ENCODE assay signal across 8 cellular contexts in genomic region chr3:52453496-52454234, GRCh38. TPM values are rescaled to one million over a fixed set of nuclear protein-coding genes. Genes with fewer than 3 reads are reported as not detected.
DNase-seq lines count a peak whose midpoint lies in the region; ATAC-seq and TF ChIP-seq lines count a peak whose summit lies in the region.

TSS of gene TNNC1 (minus strand) at chr3:52454041. CDS start at chr3:52454015, 26 bp downstream.

- intact Hi-C loops in right cardiac atrium (cut with DNase I), result no loop called here

- H3K4me3 ChIP-seq in HEK293 (ENCODE audit: low read depth, low read length), result no peak within 1 kb of the TSS
- peak within 1 kb of the TSS; percentile 85 for H3K4me3 ChIP-seq in right cardiac atrium (ENCODE audit: low read length)
- peak within 1 kb of the TSS; percentile 70 to 94 (median 88) for H3K4me3 ChIP-seq in skin epidermis

- H3K4me1 ChIP-seq in HEK293 (ENCODE audit: control insufficient read depth, insufficient read depth, low read length), result peaks cover 2% of the 10 kb centered on the region; the same call in 1 of the 2 replicates
- H3K4me1 ChIP-seq in right cardiac atrium (ENCODE audit: control insufficient read depth, insufficient read depth, low read length), result peaks cover 9% of the 10 kb centered on the region

- peak within 1 kb of the TSS; percentile 100 for H3K27ac Mint-ChIP-seq in activated T-helper 17 cell treated with anti-CD3 and anti-CD28 coated beads, Interleukin-2, amount 50 U/mL, for 72 hours

- 47% methylated on average over 16 of the region's 16 CpGs for WGBS in right cardiac atrium

- H3K9me3 Mint-ChIP-seq in activated T-helper 17 cell treated with anti-CD3 and anti-CD28 coated beads, Interleukin-2, amount 50 U/mL, for 72 hours, result no peaks in the 10 kb centered on the region

- no peaks in the 10 kb centered on the region for H3K27me3 ChIP-seq in right cardiac atrium (ENCODE audit: control insufficient read depth, insufficient read depth)

- POLR2A ChIA-PET in HEK293 (lab: Yijun Ruan, JAX), result no interaction called here

- no peak for ATAC-seq in activated T-helper 17 cell treated with anti-CD3 and anti-CD28 coated beads, Interleukin-2, amount 50 U/mL, for 72 hours (replicated peaks)
- peak; percentile 38 to 49 for ATAC-seq in right cardiac atrium
- no peak for ATAC-seq in HG03521 (IDR thresholded peaks at IDR 0.05; ENCODE audit: unreplicated experiment)
- ATAC-seq in HG02970 (IDR thresholded peaks at IDR 0.05; ENCODE audit: low FRiP score, unreplicated experiment), result no peak
- no peak for ATAC-seq in HG02588 (IDR thresholded peaks at IDR 0.05; ENCODE audit: unreplicated experiment)

- H3K36me3 ChIP-seq in HEK293 (ENCODE audit: control insufficient read depth in 2 of 2, insufficient read depth in 1 of 2, low read length in 2 of 2), result peaks cover 0 to 21% of the 10 kb centered on the region in 2 experiments; a peak in 1 of 3 replicates

- H3K4me1 Mint-ChIP-seq in activated T-helper 17 cell treated with anti-CD3 and anti-CD28 coated beads, Interleukin-2, amount 50 U/mL, for 72 hours, result peaks cover 22% of the 10 kb centered on the region

- H3K27me3 Mint-ChIP-seq in activated T-helper 17 cell treated with anti-CD3 and anti-CD28 coated beads, Interleukin-2, amount 50 U/mL, for 72 hours, result no peaks in the 10 kb centered on the region

- DNase-seq in right cardiac atrium (peak; percentile 59 to 85 (median 79)), hypothalamus (lab: John Stamatoyannopoulos, UW) (no peak)

- H3K36me3 Mint-ChIP-seq in activated T-helper 17 cell treated with anti-CD3 and anti-CD28 coated beads, Interleukin-2, amount 50 U/mL, for 72 hours (ENCODE audit: low read depth), result peaks cover 34% of the 10 kb centered on the region

- no peak within 1 kb of the TSS for H3K27ac ChIP-seq in HEK293 (ENCODE audit: extremely low read depth, low read depth, low read length)
- peak within 1 kb of the TSS; percentile 95 for H3K27ac ChIP-seq in right cardiac atrium (ENCODE audit: low read length)
- peak within 1 kb of the TSS in 20 of 21 experiments; percentile 78 to 98 (median 93) for H3K27ac ChIP-seq in skin epidermis

- CTCF ChIA-PET in HEK293 (lab: Yijun Ruan, JAX), result no interaction called here

- no peak for TF ChIP-seq CTCF in HEK293 (tag by site-specific recombination; IDR thresholded peaks at IDR 0.05)

- H3K9me3 ChIP-seq in HEK293 (ENCODE audit: control insufficient read depth, insufficient read depth, low read depth, low read length) (no peaks in the 10 kb centered on the region), right cardiac atrium (ENCODE audit: control insufficient read depth, low read length) (no peaks in the 10 kb centered on the region)

- H3K4me3 Mint-ChIP-seq in activated T-helper 17 cell treated with anti-CD3 and anti-CD28 coated beads, Interleukin-2, amount 50 U/mL, for 72 hours, result peak within 1 kb of the TSS; percentile 99

TF ChIP-seq in HEK293, 187 proteins besides CTCF, POLR2A, EP300 and RAD21:
- TF ChIP-seq SP2 (tag by site-specific recombination; IDR thresholded peaks at IDR 0.05) (peak; percentile 15; the same call in 1 of the 2 replicates), ZNF610 (tag by site-specific recombination; IDR thresholded peaks at IDR 0.05; ENCODE audit: borderline replicate concordance) (no peak), ZNF521 (tag by site-specific recombination; IDR thresholded peaks at IDR 0.05) (no peak)

RNA-seq across cellular contexts. Expression of gene TNNC1, which starts in this region (rescaled TPM):
- total RNA-seq in activated T-helper 17 cell treated with anti-CD3 and anti-CD28 coated beads, Interleukin-2, amount 50 U/mL, for 72 hours, result 1 to 10 TPM; 2.0 to 6.5 TPM
- 1,000 to 10,000 TPM; 2,349 to 3,477 (median 2,851) TPM for total RNA-seq in right cardiac atrium
- polyA plus RNA-seq in right cardiac atrium, result 6,305 TPM

Comparison
In these comparisons a context has a peak if more than half of its experiments do, and no peak if none do; other contexts are left out.
1. RNA of gene TNNC1 (total RNA-seq): 2,349 to 3,477 TPM in right cardiac atrium; 2.0 to 6.5 TPM in activated T-helper 17 cell treated with anti-CD3 and anti-CD28 coated beads, Interleukin-2, amount 50 U/mL, for 72 hours; every median in the first group is over 100 times any median in the second.
2. ATAC-seq: peak in right cardiac atrium (2 of 2); none in activated T-helper 17 cell treated with anti-CD3 and anti-CD28 coated beads, Interleukin-2, amount 50 U/mL, for 72 hours (single experiment), HG03521 (single experiment), HG02970 (single experiment) and HG02588 (single experiment).
3. DNase-seq: peak in right cardiac atrium (3 of 3); none in hypothalamus (0 of 51).